Comparison of ENCODE assay signal across 23 cellular contexts in the genomic region with DNA sequence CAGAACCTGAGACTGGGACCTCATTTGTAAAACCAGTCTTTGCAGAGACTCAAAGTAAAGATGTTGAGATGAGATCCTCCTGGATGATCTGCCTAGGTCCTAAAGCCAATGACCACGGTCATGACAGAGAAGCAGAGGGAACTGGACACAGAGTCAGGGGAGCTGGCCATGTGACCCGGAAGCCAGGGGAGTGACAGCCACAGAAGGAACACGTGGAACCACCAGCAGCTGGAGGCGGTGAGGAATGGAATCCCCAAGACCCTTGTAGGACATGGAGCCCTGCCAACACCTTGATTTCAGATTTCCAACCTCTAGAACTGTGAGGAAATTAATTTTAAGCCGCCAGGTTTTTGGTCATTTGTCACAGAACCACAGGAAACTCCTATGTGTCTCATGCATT. TPM values are rescaled to one million over a fixed set of nuclear protein-coding genes. Genes with fewer than 3 reads are reported as not detected.
DNase-seq lines count a peak whose midpoint lies in the region; TF ChIP-seq lines count a peak whose summit lies in the region.
"Had no signal": no experiment of that assay in that cellular context is flagged by ENCODE, and none has a peak within 500 bp of the region (broad histone marks: within the 10 kb centered on the region; RNA-seq: fewer than 3 reads in every experiment).

No MANE protein-coding gene starts in this region.

- peaks cover 14% of the 10 kb centered on the region for H3K79me2 ChIP-seq in mesendoderm (ENCODE audit: control insufficient read depth, insufficient read depth, low read length)

- H2AK5ac ChIP-seq in mesendoderm (ENCODE audit: low read length): no peak overlapping the region

- peaks cover 57% of the 10 kb centered on the region for H3K36me3 ChIP-seq in mesendoderm (ENCODE audit: control insufficient read depth, insufficient read depth, low read length)

- H3K27ac ChIP-seq in angular gyrus (ENCODE audit: low read depth, low read length) (peak overlapping the region; percentile 79), substantia nigra (ENCODE audit: low read depth, low read length, poor library complexity, severe bottlenecking) (peak overlapping the region; percentile 98), mesendoderm (ENCODE audit: low read depth, low read length) (no peak overlapping the region)
- H3K27ac ChIP-seq: transverse colon had no signal

- peaks cover 53% of the 10 kb centered on the region for H3K36me3 Mint-ChIP-seq in activated naive CD4-positive, alpha-beta T cell treated with anti-CD3 and anti-CD28 coated beads for 36 hours (ENCODE audit: low read depth)
- peaks cover 92% of the 10 kb centered on the region for H3K36me3 Mint-ChIP-seq in nephron (ENCODE audit: low read depth)

- no peak overlapping the region for H2BK5ac ChIP-seq in mesendoderm (ENCODE audit: low read length)

- H3K56ac ChIP-seq in mesendoderm (ENCODE audit: low read length): no peak overlapping the region

- H3K18ac ChIP-seq in mesendoderm (ENCODE audit: low read length): no peak overlapping the region

- no peaks in the 10 kb centered on the region for H3K27me3 ChIP-seq in mesendoderm (ENCODE audit: insufficient read depth, low read length, poor library complexity)
- H3K27me3 ChIP-seq: transverse colon had no signal

- no peak overlapping the region for H3K9ac ChIP-seq in mesendoderm (ENCODE audit: low read length)

- H3K23ac ChIP-seq in mesendoderm (ENCODE audit: low read length): no peak overlapping the region

- H3K4me1 Mint-ChIP-seq in activated naive CD4-positive, alpha-beta T cell treated with anti-CD3 and anti-CD28 coated beads for 36 hours (ENCODE audit: low read depth): peaks cover 19% of the 10 kb centered on the region
- peaks cover 20% of the 10 kb centered on the region for H3K4me1 Mint-ChIP-seq in nephron

- H3K4me3 Mint-ChIP-seq in activated naive CD4-positive, alpha-beta T cell treated with anti-CD3 and anti-CD28 coated beads for 36 hours: no peak overlapping the region
- no peak overlapping the region for H3K4me3 Mint-ChIP-seq in nephron
- H3K4me3 Mint-ChIP-seq: activated B cell treated with CpG ODN at 0.5 μM for 24 hours; B cell; stimulated activated naive CD8-positive, alpha-beta T cell treated with anti-CD3 and anti-CD28 coated beads, Interleukin-15, amount 100 ng/mL, for 72 hours had no signal

- CTCF ChIA-PET in activated naive CD4-positive, alpha-beta T cell treated with anti-CD3 and anti-CD28 coated beads for 36 hours (lab: Charles Lee): no interaction called here

- whole genome bisulfite sequencing in mesendoderm (ENCODE audit: extremely low coverage, insufficient coverage, low lambda C conversion rate): no CpG with 5 or more reads among the region's 5 CpGs

- intact Hi-C loops in activated naive CD4-positive, alpha-beta T cell treated with anti-CD3 and anti-CD28 coated beads for 36 hours (cut with micrococcal nuclease): no loop called here

- no peak overlapping the region for H2BK15ac ChIP-seq in mesendoderm (replicated peaks; ENCODE audit: low read depth)

- peak overlapping the region; percentile 50 for H3K27ac Mint-ChIP-seq in activated naive CD4-positive, alpha-beta T cell treated with anti-CD3 and anti-CD28 coated beads for 36 hours
- peak overlapping the region in 2 of 3 experiments; percentile 21 to 54 for H3K27ac Mint-ChIP-seq in nephron
- H3K27ac Mint-ChIP-seq: activated B cell treated with CpG ODN at 0.5 μM for 24 hours, B cell had no signal

- H4K8ac ChIP-seq in mesendoderm (ENCODE audit: low read depth, low read length): no peak overlapping the region

- H3K79me1 ChIP-seq in mesendoderm (ENCODE audit: low read length): peaks cover 29% of the 10 kb centered on the region

- no peak overlapping the region for H2BK120ac ChIP-seq in mesendoderm (ENCODE audit: low read depth, low read length)

- H3K4me1 ChIP-seq in mesendoderm (ENCODE audit: control insufficient read depth, low read depth, low read length): no peaks in the 10 kb centered on the region

- H3K9me3 Mint-ChIP-seq in activated naive CD4-positive, alpha-beta T cell treated with anti-CD3 and anti-CD28 coated beads for 36 hours: no peaks in the 10 kb centered on the region
- no peaks in the 10 kb centered on the region for H3K9me3 Mint-ChIP-seq in nephron
- H3K9me3 Mint-ChIP-seq: activated B cell treated with CpG ODN at 0.5 μM for 24 hours; stimulated activated naive CD8-positive, alpha-beta T cell treated with anti-CD3 and anti-CD28 coated beads, Interleukin-15, amount 100 ng/mL, for 72 hours had no signal

- DNase-seq in activated naive CD4-positive, alpha-beta T cell treated with anti-CD3 and anti-CD28 coated beads for 36 hours: no peak
- no peak for DNase-seq in activated naive CD4-positive, alpha-beta T cell treated with Interleukin-2 at 50 U/mL for 16 hours
- peak in 1 of 49 donors; percentile 19 for DNase-seq in substantia nigra (lab: John Stamatoyannopoulos, UW)
- no peak for DNase-seq in mesendoderm
- DNase-seq in stimulated activated CD4-positive, alpha-beta T cell treated with anti-CD3 and anti-CD28 coated beads, Interleukin-15, amount 100 ng/mL, for 24 hours: no peak
- DNase-seq in NCI-H446 (lab: John Stamatoyannopoulos, UW): no peak
- DNase-seq: activated B cell treated with CpG ODN at 0.5 μM for 24 hours; activated CD4-positive, alpha-beta T cell treated with anti-CD3 and anti-CD28 coated beads, Interleukin-2, amount 50 U/mL, for 48 hours; activated gamma-delta T cell treated with Interleukin-2 at 50 U/mL for 16 hours; aorta; DMS79; NCI-H1694; NCI-H2171; NCI-H524; PC-3; SHP77 treated with DMSO at 0.1 percent for 48 hours; stimulated activated naive CD8-positive, alpha-beta T cell treated with anti-CD3 and anti-CD28 coated beads, Interleukin-15, amount 100 ng/mL, for 72 hours; SW 1271; T1000; transverse colon had no signal

- H4K5ac ChIP-seq in mesendoderm (ENCODE audit: low read length): no peak overlapping the region

- H3K4ac ChIP-seq in mesendoderm (ENCODE audit: low read depth, low read length): no peak overlapping the region

- H3K4me3 ChIP-seq in mesendoderm (ENCODE audit: low read length): no peak overlapping the region
- H3K4me3 ChIP-seq: transverse colon had no signal

- no peak overlapping the region for H3K4me2 ChIP-seq in mesendoderm (ENCODE audit: low read length)

- no peaks in the 10 kb centered on the region for H3K27me3 Mint-ChIP-seq in activated naive CD4-positive, alpha-beta T cell treated with anti-CD3 and anti-CD28 coated beads for 36 hours (ENCODE audit: low read depth)
- no peaks in the 10 kb centered on the region for H3K27me3 Mint-ChIP-seq in nephron (ENCODE audit: low read depth)
- H3K27me3 Mint-ChIP-seq: activated B cell treated with CpG ODN at 0.5 μM for 24 hours; B cell; stimulated activated naive CD8-positive, alpha-beta T cell treated with anti-CD3 and anti-CD28 coated beads, Interleukin-15, amount 100 ng/mL, for 72 hours had no signal

- no peak for TF ChIP-seq CTCF in nephron (IDR thresholded peaks at IDR 0.05; ENCODE audit: unreplicated experiment in 3 of 3)

RNA-seq across cellular contexts. Expression of gene USP22, which starts 37.0 kb away (rescaled TPM):
- 100 to 1,000 TPM; 140 to 144 TPM for total RNA-seq in activated naive CD4-positive, alpha-beta T cell treated with anti-CD3 and anti-CD28 coated beads for 36 hours
- 221 TPM for polyA plus RNA-seq in mesendoderm (2013, experiment 1 of 2)
- polyA plus RNA-seq in mesendoderm (2013, experiment 2 of 2): 204 TPM
